2 cellular contexts compared by ENCODE assay signal in genomic region chr17:75893305-75894048, GRCh38.
TF ChIP-seq lines count a peak whose summit lies in the region.

No MANE protein-coding gene starts in this region.

TF ChIP-seq in IMR-90, 13 proteins besides CTCF, POLR2A, EP300 and RAD21:
- no peak for TF ChIP-seq CEBPB (IDR thresholded peaks at IDR 0.05; ENCODE audit: low read depth, low read length)
- TF ChIP-seq FOS (IDR thresholded peaks at IDR 0.05; ENCODE audit: low read depth, low read length): no peak
- no peak for TF ChIP-seq CHD1 (IDR thresholded peaks at IDR 0.05; ENCODE audit: low read depth, low read length)

TF ChIP-seq in SK-N-SH treated with all-trans-retinoic acid at 6 μM for 48 hours, 23 proteins besides CTCF, POLR2A, EP300 and RAD21:
- TF ChIP-seq, protein P1, sequence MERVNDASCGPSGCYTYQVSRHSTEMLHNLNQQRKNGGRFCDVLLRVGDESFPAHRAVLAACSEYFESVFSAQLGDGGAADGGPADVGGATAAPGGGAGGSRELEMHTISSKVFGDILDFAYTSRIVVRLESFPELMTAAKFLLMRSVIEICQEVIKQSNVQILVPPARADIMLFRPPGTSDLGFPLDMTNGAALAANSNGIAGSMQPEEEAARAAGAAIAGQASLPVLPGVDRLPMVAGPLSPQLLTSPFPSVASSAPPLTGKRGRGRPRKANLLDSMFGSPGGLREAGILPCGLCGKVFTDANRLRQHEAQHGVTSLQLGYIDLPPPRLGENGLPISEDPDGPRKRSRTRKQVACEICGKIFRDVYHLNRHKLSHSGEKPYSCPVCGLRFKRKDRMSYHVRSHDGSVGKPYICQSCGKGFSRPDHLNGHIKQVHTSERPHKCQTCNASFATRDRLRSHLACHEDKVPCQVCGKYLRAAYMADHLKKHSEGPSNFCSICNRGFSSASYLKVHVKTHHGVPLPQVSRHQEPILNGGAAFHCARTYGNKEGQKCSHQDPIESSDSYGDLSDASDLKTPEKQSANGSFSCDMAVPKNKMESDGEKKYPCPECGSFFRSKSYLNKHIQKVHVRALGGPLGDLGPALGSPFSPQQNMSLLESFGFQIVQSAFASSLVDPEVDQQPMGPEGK (CRISPR knock-in tag; IDR thresholded peaks at IDR 0.05; ENCODE audit: borderline replicate concordance): no peak
- TF ChIP-seq SNAI2 (CRISPR knock-in tag; IDR thresholded peaks at IDR 0.05) (no peak), ZC3H10 (CRISPR knock-in tag; IDR thresholded peaks at IDR 0.05) (no peak), PPARA (CRISPR knock-in tag; IDR thresholded peaks at IDR 0.05; ENCODE audit: borderline replicate concordance) (no peak), ESRRG (CRISPR knock-in tag; IDR thresholded peaks at IDR 0.05) (no peak), ISL1 (CRISPR knock-in tag; IDR thresholded peaks at IDR 0.05) (no peak), TOX (CRISPR knock-in tag; IDR thresholded peaks at IDR 0.05; ENCODE audit: borderline replicate concordance) (no peak)
- TF ChIP-seq, protein P2, sequence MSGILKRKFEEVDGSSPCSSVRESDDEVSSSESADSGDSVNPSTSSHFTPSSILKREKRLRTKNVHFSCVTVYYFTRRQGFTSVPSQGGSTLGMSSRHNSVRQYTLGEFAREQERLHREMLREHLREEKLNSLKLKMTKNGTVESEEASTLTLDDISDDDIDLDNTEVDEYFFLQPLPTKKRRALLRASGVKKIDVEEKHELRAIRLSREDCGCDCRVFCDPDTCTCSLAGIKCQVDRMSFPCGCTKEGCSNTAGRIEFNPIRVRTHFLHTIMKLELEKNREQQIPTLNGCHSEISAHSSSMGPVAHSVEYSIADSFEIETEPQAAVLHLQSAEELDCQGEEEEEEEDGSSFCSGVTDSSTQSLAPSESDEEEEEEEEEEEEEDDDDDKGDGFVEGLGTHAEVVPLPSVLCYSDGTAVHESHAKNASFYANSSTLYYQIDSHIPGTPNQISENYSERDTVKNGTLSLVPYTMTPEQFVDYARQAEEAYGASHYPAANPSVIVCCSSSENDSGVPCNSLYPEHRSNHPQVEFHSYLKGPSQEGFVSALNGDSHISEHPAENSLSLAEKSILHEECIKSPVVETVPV (CRISPR knock-in tag; IDR thresholded peaks at IDR 0.05): no peak
